8 cellular contexts compared by ENCODE assay signal in the genomic region with DNA sequence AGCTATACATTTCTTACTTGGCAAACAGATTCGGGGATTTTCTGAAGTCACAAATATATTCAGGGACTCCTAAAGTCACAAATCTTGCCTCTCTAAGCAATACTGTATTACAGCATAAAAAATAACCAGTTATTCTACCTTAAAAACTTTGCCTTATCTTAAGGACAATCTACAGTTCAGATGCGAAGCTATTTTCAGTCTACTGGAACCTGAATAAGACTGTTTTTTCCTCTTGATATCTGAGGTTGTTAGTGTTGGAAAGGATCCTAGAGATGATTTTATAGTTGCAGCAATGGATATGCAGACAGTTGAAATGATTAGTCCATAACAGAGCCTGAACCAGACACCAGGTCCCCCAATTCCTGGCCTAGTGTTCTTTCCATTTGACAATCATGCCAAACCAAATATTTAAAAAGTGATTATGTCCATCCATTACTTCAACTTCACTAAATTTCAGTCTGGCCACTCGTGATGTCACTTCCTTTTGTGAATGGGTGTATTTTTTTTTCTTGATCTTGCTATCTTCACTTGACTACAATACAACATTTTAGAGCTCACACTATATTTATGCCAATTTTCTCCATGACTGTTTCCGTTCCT. TPM values are rescaled to one million over a fixed set of nuclear protein-coding genes. Genes with fewer than 3 reads are reported as not detected.
DNase-seq lines count a peak whose midpoint lies in the region; ATAC-seq and TF ChIP-seq lines count a peak whose summit lies in the region.

No MANE protein-coding gene starts in this region.

- TF ChIP-seq CTCF in fibroblast of the aortic adventitia (IDR thresholded peaks at IDR 0.05; ENCODE audit: insufficient read depth, low read length) = no peak

- H3K4me3 ChIP-seq in fibroblast of the aortic adventitia (ENCODE audit: low read depth, low read length) = peak overlapping the region; percentile 71

- DNase-seq in NCI-H2081 (lab: John Stamatoyannopoulos, UW) = peak; percentile 25 to 70
- no peak for DNase-seq in NCI-H2081 treated with DMSO at 0.1 percent for 48 hours (lab: John Stamatoyannopoulos, UW)
- peak; percentile 4 for DNase-seq in SW480 (ENCODE audit: low spot score)
- DNase-seq in fibroblast of the aortic adventitia (ENCODE audit: low read depth) = peak; percentile 84
- no peak for DNase-seq in sciatic nerve (ENCODE audit: low spot score)
- DNase-seq in GM19238 (ENCODE audit: insufficient read length, low spot score) = no peak
- DNase-seq in effector CD8-positive, alpha-beta T cell (lab: John Stamatoyannopoulos, UW) = no peak
- DNase-seq in stimulated activated CD4-positive, alpha-beta T cell treated with anti-CD3 and anti-CD28 coated beads, Interleukin-2, amount 100 ng/mL, for 24 hours = no peak

- ATAC-seq in sciatic nerve = peak; percentile 80

- intact Hi-C loops in sciatic nerve (cut with DNase I) = no loop called here

RNA-seq across cellular contexts. Expression of gene HDGFL3, which starts 1.8 kb away (rescaled TPM):
- 52.0 and 167 TPM in 2 replicates for total RNA-seq in fibroblast of the aortic adventitia (ENCODE audit: low replicate concordance)
- 53.8 TPM for total RNA-seq in sciatic nerve

Comparison
In these comparisons a context has a peak if more than half of its experiments do, and no peak if none do; other contexts are left out.
1. DNase-seq: peak in NCI-H2081 (2 of 2), SW480 (single experiment) and fibroblast of the aortic adventitia (single experiment); none in NCI-H2081 treated with DMSO at 0.1 percent for 48 hours (single experiment), sciatic nerve (single experiment), GM19238 (single experiment), effector CD8-positive, alpha-beta T cell (single experiment) and stimulated activated CD4-positive, alpha-beta T cell treated with anti-CD3 and anti-CD28 coated beads, Interleukin-2, amount 100 ng/mL, for 24 hours (0 of 2).